2 cellular contexts compared by ENCODE assay signal in genomic region chr11:66670816-66671215, GRCh38.
TF ChIP-seq lines count a peak whose summit lies in the region.

No MANE protein-coding gene starts in this region.

TF ChIP-seq in GM23338, 12 proteins besides CTCF, POLR2A, EP300 and RAD21:
- no peak for TF ChIP-seq JUNB (IDR thresholded peaks at IDR 0.05; ENCODE audit: unreplicated experiment)
- no peak for TF ChIP-seq REST (IDR thresholded peaks at IDR 0.05; ENCODE audit: unreplicated experiment)
- TF ChIP-seq ZNF114 (CRISPR knock-in tag; IDR thresholded peaks at IDR 0.05): no peak
- no peak for TF ChIP-seq NANOG (IDR thresholded peaks at IDR 0.05; ENCODE audit: borderline replicate concordance)
- TF ChIP-seq POLR2AphosphoS5 (IDR thresholded peaks at IDR 0.05; ENCODE audit: low read depth): no peak
- TF ChIP-seq EZH2 (IDR thresholded peaks at IDR 0.05; ENCODE audit: low read depth, unreplicated experiment): no peak
- no peak for TF ChIP-seq EZH2phosphoT487 (IDR thresholded peaks at IDR 0.05; ENCODE audit: unreplicated experiment)
- no peak for TF ChIP-seq ETS1 (IDR thresholded peaks at IDR 0.05)
- no peak for TF ChIP-seq CREB1 (CRISPR knock-in tag; IDR thresholded peaks at IDR 0.05; ENCODE audit: low read depth)
- TF ChIP-seq ZNF331 (CRISPR knock-in tag; IDR thresholded peaks at IDR 0.05; ENCODE audit: low read depth): no peak
- TF ChIP-seq STAT1 (IDR thresholded peaks at IDR 0.05; ENCODE audit: unreplicated experiment): no peak
- no peak for TF ChIP-seq ZNF462 (CRISPR knock-in tag; IDR thresholded peaks at IDR 0.05)

TF ChIP-seq in K562, 482 proteins besides CTCF, POLR2A, EP300 and RAD21:
- TF ChIP-seq GABPB1 (CRISPR knock-in tag; IDR thresholded peaks at IDR 0.05) (no peak), RERE (CRISPR knock-in tag; IDR thresholded peaks at IDR 0.05; ENCODE audit: borderline replicate concordance) (no peak), USF1 (CRISPR knock-in tag; IDR thresholded peaks at IDR 0.05) (no peak)
